ENCODE assay signal across 17 cellular contexts in genomic region chr12:125346361-125346760, GRCh38.
DNase-seq lines count a peak whose midpoint lies in the region; ATAC-seq, FAIRE-seq and TF ChIP-seq lines count a peak whose summit lies in the region.
"Had no signal": no experiment of that assay in that cellular context is flagged by ENCODE, and none has a peak within 500 bp of the region (broad histone marks: within the 10 kb centered on the region; RNA-seq: fewer than 3 reads in every experiment).

No MANE protein-coding gene starts in this region.

- intact Hi-C loops in head of caudate nucleus (cut with DNase I) = loop anchor here (10.0 kb wide), 1 partner anchor 168 kb away; no protein-coding TSS in a partner anchor
- intact Hi-C loops in posterior cingulate gyrus (cut with DNase I) = loop anchor here (10.0 kb wide), 1 partner anchor 108 kb away; no protein-coding TSS in a partner anchor

- peak; percentile 20; the same call in 1 of the 2 replicates for TF ChIP-seq CTCF in OCI-LY1 (IDR thresholded peaks at IDR 0.05; ENCODE audit: low read length)

- H3K79me2 ChIP-seq in OCI-LY1 (ENCODE audit: insufficient read depth, low read length) = no peaks in the 10 kb centered on the region

- peak; percentile 30 for DNase-seq in NOMO-1 treated with DMSO at 0.1 percent for 48 hours (lab: John Stamatoyannopoulos, UW; ENCODE audit: unreplicated experiment)
- DNase-seq in NOMO-1 treated with dmso at 0.1 percent for 144 hours (lab: John Stamatoyannopoulos, UW; ENCODE audit: unreplicated experiment) = no peak
- peak in 33 of 42 donors; percentile 19 to 79 (median 50) for DNase-seq in head of caudate nucleus
- peak in 6 of 10 donors; percentile 35 to 89 (median 44) for DNase-seq in posterior cingulate gyrus
- no peak for DNase-seq in stimulated activated CD4-positive, alpha-beta T cell treated with anti-CD3 and anti-CD28 coated beads, Interleukin-2, amount 100 ng/mL, for 24 hours
- DNase-seq in RCC 7860 (ENCODE audit: low spot score) = no peak
- DNase-seq: activated CD4-positive, alpha-beta T cell treated with anti-CD3 and anti-CD28 coated beads, Interleukin-2, amount 10 ng/mL, durations not matched to agents 24 days and 14 days; activated T-cell treated with anti-CD3 and anti-CD28 coated beads, Interleukin-2, amount 50 U/mL, for 72 hours; DMS79; foreskin melanocyte; lower lobe of right lung; MV-4-11; pancreas had no signal

- no peaks in the 10 kb centered on the region for H3F3A ChIP-seq in OCI-LY1 (ENCODE audit: insufficient read depth, low read length)

- no peak overlapping the region for H2AFZ ChIP-seq in OCI-LY1 (ENCODE audit: low read length)

- H3K27ac ChIP-seq in OCI-LY1 (ENCODE audit: low read depth, low read length, poor library complexity, severe bottlenecking) = no peak overlapping the region
- H3K27ac ChIP-seq: lower lobe of right lung, pancreas had no signal

- no peaks in the 10 kb centered on the region for H3K36me3 ChIP-seq in OCI-LY1 (ENCODE audit: insufficient read depth, low read length)
- H3K36me3 ChIP-seq: lower lobe of right lung, pancreas had no signal

- no peak overlapping the region for H3K9ac ChIP-seq in OCI-LY1 (ENCODE audit: low read length)

- no peaks in the 10 kb centered on the region for H4K20me1 ChIP-seq in OCI-LY1 (ENCODE audit: insufficient read depth, low read length)

- no peaks in the 10 kb centered on the region for H3K9me2 ChIP-seq in OCI-LY1 (ENCODE audit: low read depth, low read length)

- FAIRE-seq in RCC 7860 (lab: Jason Lieb, UNC) = no peak
- FAIRE-seq: astrocyte, GM18507, pancreas had no signal

- H3K4me2 ChIP-seq in OCI-LY1 (ENCODE audit: low read length) = no peak overlapping the region

- no peak for ATAC-seq in HG03095 (IDR thresholded peaks at IDR 0.05; ENCODE audit: unreplicated experiment)
- ATAC-seq: activated T-cell treated with anti-CD3 and anti-CD28 coated beads, Interleukin-2, amount 50 U/mL, for 72 hours; lower lobe of right lung had no signal

- H3K9me3 ChIP-seq in OCI-LY1 (ENCODE audit: low read length) = no peaks in the 10 kb centered on the region
- H3K9me3 ChIP-seq: lower lobe of right lung, pancreas had no signal

- peaks cover 6% of the 10 kb centered on the region for H3K4me1 ChIP-seq in OCI-LY1 (ENCODE audit: insufficient read depth, low read length, severe bottlenecking)
- H3K4me1 ChIP-seq: lower lobe of right lung, pancreas had no signal

- no peak overlapping the region for H3K4me3 ChIP-seq in OCI-LY1 (ENCODE audit: low read depth, low read length, poor library complexity, severe bottlenecking)
- H3K4me3 ChIP-seq: lower lobe of right lung, pancreas had no signal

- H3K27me3 ChIP-seq in OCI-LY1 (ENCODE audit: insufficient read depth, low read length) = no peaks in the 10 kb centered on the region

Comparison
In these comparisons a context has a peak if more than half of its experiments do, and no peak if none do; other contexts are left out.
1. DNase-seq: peak in NOMO-1 treated with DMSO at 0.1 percent for 48 hours (single experiment), head of caudate nucleus (33 of 42) and posterior cingulate gyrus (6 of 10); none in NOMO-1 treated with dmso at 0.1 percent for 144 hours (single experiment), stimulated activated CD4-positive, alpha-beta T cell treated with anti-CD3 and anti-CD28 coated beads, Interleukin-2, amount 100 ng/mL, for 24 hours (0 of 2) and RCC 7860 (single experiment).